Comparison of ENCODE assay signal across 19 cellular contexts in the genomic region with DNA sequence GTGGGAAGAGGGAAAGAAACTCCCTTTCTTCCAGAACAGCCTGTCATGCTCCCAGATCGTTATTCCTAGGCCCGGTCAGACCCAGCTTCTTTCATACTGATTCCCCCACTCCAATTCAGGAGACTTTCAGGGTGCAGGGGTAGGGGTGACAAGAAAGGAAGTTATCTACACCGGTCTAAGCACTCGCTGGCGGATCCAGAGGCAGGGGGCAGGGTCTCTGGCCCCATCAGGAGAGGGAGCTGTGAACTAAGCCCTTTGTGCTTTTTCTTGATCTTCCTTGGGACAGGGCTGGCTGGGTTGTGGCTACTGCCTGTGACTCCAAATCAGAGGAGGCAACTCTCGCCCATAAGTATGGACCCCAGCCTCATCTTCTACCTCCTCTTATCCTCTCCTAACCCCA. TPM values are rescaled to one million over a fixed set of nuclear protein-coding genes. Genes with fewer than 3 reads are reported as not detected.
A peak's percentile ranks its signal among the peaks of the same experiment; 100 is the strongest.
DNase-seq lines count a peak whose midpoint lies in the region; ATAC-seq, FAIRE-seq and TF ChIP-seq lines count a peak whose summit lies in the region.
"Had no signal": no experiment of that assay in that cellular context is flagged by ENCODE, and none has a peak within 500 bp of the region (broad histone marks: within the 10 kb centered on the region; RNA-seq: fewer than 3 reads in every experiment).

No MANE protein-coding gene starts in this region.

- CTCF ChIA-PET in K562 (lab: Yijun Ruan, JAX; ENCODE audit: low intra/inter-chr PET ratio), result no interaction called here

- peak overlapping the region; percentile 58 for H3K27ac ChIP-seq in cardiac muscle cell
- peak overlapping the region; percentile 89 for H3K27ac ChIP-seq in K562 (ENCODE audit: extremely low read depth, low read depth, low read length)
- no peak overlapping the region for H3K27ac ChIP-seq in lower lobe of right lung

- peak overlapping the region; percentile 92 for H2AFZ ChIP-seq in K562 (ENCODE audit: low read depth, low read length)

- FAIRE-seq in K562 (lab: Jason Lieb, UNC), result peak; percentile 29
- FAIRE-seq: H1 had no signal

- no peak for TF ChIP-seq RAD21 in K562 (CRISPR knock-in tag; conservative IDR thresholded peaks at IDR 0.05 in 1 of 2, IDR thresholded peaks at IDR 0.05 in 1 of 2)

- no peak for DNase-seq in cardiac muscle cell (ENCODE audit: low read depth in 1 of 2, low spot score in 1 of 2)
- DNase-seq in left cardiac atrium, result no peak
- peak in 2 of 4 experiments; percentile 46 to 62 for DNase-seq in K562 (ENCODE audit: extremely low read depth in 1 of 4, low spot score in 3 of 4)
- DNase-seq in lower lobe of right lung, result peak; percentile 6
- no peak for DNase-seq in NCI-H2029 treated with DMSO at 0.1 percent for 48 hours (lab: John Stamatoyannopoulos, UW)
- DNase-seq in NCI-H1436 treated with DMSO at 0.1 percent for 48 hours (lab: John Stamatoyannopoulos, UW), result no peak
- no peak for DNase-seq in T1000 (lab: John Stamatoyannopoulos, UW)
- DNase-seq: CD4-positive, alpha-beta T cell; DMS153; GF-D8; KG1; NCI-H1105 treated with DMSO at 0.1 percent for 48 hours; NCI-H1694 treated with DMSO at 0.1 percent for 48 hours; NCI-H2107; NCI-H510A; NCI-H748 treated with DMSO at 0.1 percent for 48 hours; NK-92 treated with Interleukin-12 subunit alpha and Interleukin-12 subunit beta, amount 100 ng/mL, for 24 hours; SHP77 treated with DMSO at 0.1 percent for 48 hours had no signal

- H3K79me2 ChIP-seq in K562 (ENCODE audit: control insufficient read depth, insufficient read depth, low read length), result no peaks in the 10 kb centered on the region

- no peak for TF ChIP-seq POLR2A in K562 (conservative IDR thresholded peaks at IDR 0.05)

- no peak for TF ChIP-seq EP300 in K562 (IDR thresholded peaks at IDR 0.05; ENCODE audit: low read length)

- no peaks in the 10 kb centered on the region for H4K20me1 ChIP-seq in K562 (replicated peaks; ENCODE audit: control insufficient read depth, insufficient read depth, low read length)

- H3K4me2 ChIP-seq in K562 (ENCODE audit: insufficient read depth, low read length), result peak overlapping the region; percentile 80

- no peak for ATAC-seq in left cardiac atrium
- ATAC-seq in K562, result peak; percentile 1; the same call in 1 of the 3 replicates
- no peak for ATAC-seq in lower lobe of right lung

- POLR2A ChIA-PET in K562 (lab: Yijun Ruan, JAX), result interaction anchor here (0.6 to 3.9 kb wide), 8 partner anchors 9 to 108 kb away, joined by 3 to 21 read pairs (median 8); no protein-coding TSS in a partner anchor

- H3K4me1 ChIP-seq in cardiac muscle cell (ENCODE audit: low read depth) (peaks cover 31% of the 10 kb centered on the region), K562 (replicated peaks in 1 of 2; ENCODE audit: control insufficient read depth in 2 of 2, insufficient read depth in 2 of 2, low read length in 2 of 2) (peaks cover 35 to 42% of the 10 kb centered on the region in 2 experiments), lower lobe of right lung (peaks cover 7% of the 10 kb centered on the region)

- WGBS in K562 (ENCODE audit: insufficient coverage, low coverage, missing lambda C conversion rate), result 17% methylated on average over 6 of the region's 6 CpGs

- TF ChIP-seq CTCF in cardiac muscle cell (IDR thresholded peaks at IDR 0.05; ENCODE audit: low read depth, low read length) (no peak), K562 (IDR thresholded peaks at IDR 0.05 in 2 of 3, conservative IDR thresholded peaks at IDR 0.05 in 1 of 3; ENCODE audit: insufficient read depth in 2 of 3, low read depth in 1 of 3, low read length in 3 of 3) (0 out of 6 replicates have a peak, but pooled peaks of 1 of the 3 experiments have one; percentile 8), lower lobe of right lung (IDR thresholded peaks at IDR 0.05) (no peak)

- BruUV-seq in K562 (replicated peaks; lab: Mats Ljungman, UMichigan), result no TSS peak

- H3K36me3 ChIP-seq in cardiac muscle cell (no peaks in the 10 kb centered on the region), K562 (ENCODE audit: control insufficient read depth, insufficient read depth, low read length) (no peaks in the 10 kb centered on the region), lower lobe of right lung (no peaks in the 10 kb centered on the region)

- in situ Hi-C loops in K562 (cut with MboI), result no loop called here

- H3K9me1 ChIP-seq in K562 (ENCODE audit: control insufficient read depth, insufficient read depth, low read length), result no peaks in the 10 kb centered on the region

- H3K27me3 ChIP-seq in cardiac muscle cell (no peaks in the 10 kb centered on the region), K562 (ENCODE audit: control insufficient read depth in 2 of 2, insufficient read depth in 2 of 2, low read length in 2 of 2) (no peaks in the 10 kb centered on the region), lower lobe of right lung (ENCODE audit: low read depth) (no peaks in the 10 kb centered on the region)

- peak overlapping the region; percentile 57 to 76; a peak in 3 of 4 replicates for H3K9ac ChIP-seq in K562 (ENCODE audit: insufficient read depth in 1 of 2, low read depth in 2 of 2, low read length in 2 of 2)

- H3K9me3 ChIP-seq in cardiac muscle cell (ENCODE audit: low read depth) (no peaks in the 10 kb centered on the region), K562 (replicated peaks; ENCODE audit: control insufficient read depth, insufficient read depth, low read depth, low read length) (no peaks in the 10 kb centered on the region), lower lobe of right lung (no peaks in the 10 kb centered on the region)

- H3K4me3 ChIP-seq in cardiac muscle cell (no peak overlapping the region), K562 (no peak overlapping the region), lower lobe of right lung (no peak overlapping the region)

- intact Hi-C loops in left cardiac atrium (cut with DNase I) (loop anchor here in 1 of 2 donors (5.0 kb wide), 1 partner anchor 54 kb away; a partner anchor contains a TSS), K562 (cut with micrococcal nuclease) (loop anchor here (2.0 kb wide), 1 partner anchor 18 kb away; no protein-coding TSS in a partner anchor), lower lobe of right lung (cut with DNase I) (no loop called here)

RNA-seq across cellular contexts. Expression of a gene that starts 44.3 kb away (rescaled TPM):
- total RNA-seq in cardiac muscle cell, result 4.1 and 51.2 TPM in 2 replicates
- 6.7 and 49.0 TPM in 2 replicates for polyA plus RNA-seq in cardiac muscle cell
- under 1 TPM; 0.18 to 0.68 TPM for total RNA-seq in left cardiac atrium
- 18.3 and 46.6 TPM in 2 replicates for total RNA-seq in K562 (2011; cell fraction: chromatin; rRNA removed; ENCODE audit: low replicate concordance)
- 15.0 and 17.2 TPM in 2 replicates for total RNA-seq in K562 (2011; cell fraction: nucleolus; rRNA removed)
- 22.6 and 23.8 TPM in 2 replicates for total RNA-seq in K562 (2011; cell fraction: nucleoplasm; rRNA removed)
- total RNA-seq in K562 (2014; rRNA removed), result 54.4 and 65.8 TPM in 2 replicates
- total RNA-seq in K562 (2014; rRNA removed; fragmentation: Illumina TruSeq; extraction: Trizol), result 74.7 and 85.7 TPM in 2 replicates
- total RNA-seq in K562 (2015; rRNA removed; fragmentation: Illumina TruSeq; extraction: Trizol), result 64.5 and 72.1 TPM in 2 replicates
- 45.6 and 52.8 TPM in 2 replicates for total RNA-seq in K562 (2021)
- 53.3 and 69.7 TPM in 2 replicates for polyA plus RNA-seq in K562 (2011; rRNA removed)
- 17.1 and 29.6 TPM in 2 replicates for polyA plus RNA-seq in K562 (2011; cell fraction: cytosol; rRNA removed)
- polyA plus RNA-seq in K562 (2011; cell fraction: nucleus; rRNA removed), result 24.2 and 25.4 TPM in 2 replicates
- 42.5 and 47.0 TPM in 2 replicates for polyA plus RNA-seq in K562 (2012)
- polyA plus RNA-seq in K562 (2014; fragmentation: Illumina TruSeq; extraction: Trizol), result 66.4 and 75.9 TPM in 2 replicates
- 10 to 100 TPM; 30.0 to 38.6 TPM for polyA plus RNA-seq in K562 (2014; fragmentation: Nextera tagmentation; extraction: Ambion mirVana)
- polyA plus RNA-seq in K562 (2014; rRNA removed), result 48.6 and 66.4 TPM in 2 replicates
- polyA minus RNA-seq in K562 (2011; rRNA and poly(A)+ RNA removed), result 122 and 124 TPM in 2 replicates
- 30.9 and 39.3 TPM in 2 replicates for polyA minus RNA-seq in K562 (2011; cell fraction: cytosol; rRNA and poly(A)+ RNA removed)
- polyA minus RNA-seq in K562 (2011; cell fraction: nucleus; rRNA and poly(A)+ RNA removed), result 23.6 and 35.4 TPM in 2 replicates
- total RNA-seq in lower lobe of right lung, result 0.77 TPM
- total RNA-seq: CD4-positive, alpha-beta T cell had no signal

RNA-seq across cellular contexts. Expression of a gene that starts 52.2 kb away (rescaled TPM):
- total RNA-seq in cardiac muscle cell (8.1 and 10.8 TPM in 2 replicates), left cardiac atrium (10 to 100 TPM; 11.0 to 13.9 TPM), K562 (2014; rRNA removed) (5.0 and 5.4 TPM in 2 replicates), K562 (2014; rRNA removed; fragmentation: Illumina TruSeq; extraction: Trizol) (11.9 and 12.0 TPM in 2 replicates), K562 (2015; rRNA removed; fragmentation: Illumina TruSeq; extraction: Trizol) (13.8 and 14.4 TPM in 2 replicates), K562 (2021) (13.1 and 14.6 TPM in 2 replicates), lower lobe of right lung (14.8 TPM)
- polyA plus RNA-seq in cardiac muscle cell (6.8 and 7.1 TPM in 2 replicates), K562 (2011; rRNA removed) (6.6 and 6.7 TPM in 2 replicates), K562 (2014; fragmentation: Illumina TruSeq; extraction: Trizol) (6.4 and 7.9 TPM in 2 replicates), K562 (2014; fragmentation: Nextera tagmentation; extraction: Ambion mirVana) (1 to 10 TPM; 4.1 to 4.2 TPM), K562 (2014; rRNA removed) (4.8 and 5.1 TPM in 2 replicates)
- total RNA-seq in K562 (2011; cell fraction: chromatin; rRNA removed; ENCODE audit: low replicate concordance), result 11.4 and 24.0 TPM in 2 replicates
- total RNA-seq in K562 (2011; cell fraction: nucleolus; rRNA removed), result 14.2 and 15.8 TPM in 2 replicates
- total RNA-seq in K562 (2011; cell fraction: nucleoplasm; rRNA removed), result 19.2 and 26.8 TPM in 2 replicates
- 3.2 and 3.5 TPM in 2 replicates for polyA plus RNA-seq in K562 (2011; cell fraction: cytosol; rRNA removed)
- polyA plus RNA-seq in K562 (2011; cell fraction: nucleus; rRNA removed), result 4.1 and 5.4 TPM in 2 replicates
- polyA plus RNA-seq in K562 (2012), result 4.5 and 8.6 TPM in 2 replicates
- 15.2 and 23.0 TPM in 2 replicates for polyA minus RNA-seq in K562 (2011; rRNA and poly(A)+ RNA removed)
- polyA minus RNA-seq in K562 (2011; cell fraction: cytosol; rRNA and poly(A)+ RNA removed), result 8.5 and 10.6 TPM in 2 replicates
- polyA minus RNA-seq in K562 (2011; cell fraction: nucleus; rRNA and poly(A)+ RNA removed), result 9.6 and 22.0 TPM in 2 replicates
